8 cellular contexts compared by ENCODE assay signal in genomic region chr3:69199942-69200341, GRCh38.
DNase-seq lines count a peak whose midpoint lies in the region; ATAC-seq and TF ChIP-seq lines count a peak whose summit lies in the region.

No MANE protein-coding gene starts in this region.

- H3K27me3 ChIP-seq in right atrium auricular region (no peaks in the 10 kb centered on the region), vagina (no peaks in the 10 kb centered on the region), tibial nerve (no peaks in the 10 kb centered on the region)
- H3K27me3 ChIP-seq in naive thymus-derived CD4-positive, alpha-beta T cell (ENCODE audit: control insufficient read depth in 2 of 2, insufficient read depth in 2 of 2, low read length in 2 of 2) = no peaks in the 10 kb centered on the region

- no peaks in the 10 kb centered on the region for H3K27me3 Mint-ChIP-seq in naive thymus-derived CD4-positive, alpha-beta T cell

- H3K27ac Mint-ChIP-seq in naive thymus-derived CD4-positive, alpha-beta T cell = peak overlapping the region; percentile 78 to 93 (median 90)

- TF ChIP-seq CTCF in right atrium auricular region (IDR thresholded peaks at IDR 0.05) = no peak
- TF ChIP-seq CTCF in choroid plexus epithelial cell (conservative IDR thresholded peaks at IDR 0.05; ENCODE audit: low read depth, low read length) = no peak
- TF ChIP-seq CTCF in vagina (IDR thresholded peaks at IDR 0.05) = no peak
- no peak for TF ChIP-seq CTCF in tibial nerve (IDR thresholded peaks at IDR 0.05)

- H3K9me3 ChIP-seq in right atrium auricular region (no peaks in the 10 kb centered on the region), vagina (no peaks in the 10 kb centered on the region), tibial nerve (no peaks in the 10 kb centered on the region)
- H3K9me3 ChIP-seq in naive thymus-derived CD4-positive, alpha-beta T cell (ENCODE audit: control insufficient read depth in 2 of 3, low read length in 3 of 3) = no peaks in the 10 kb centered on the region

- TF ChIP-seq EP300 in tibial nerve (IDR thresholded peaks at IDR 0.05) = no peak

- H3K27ac ChIP-seq in right atrium auricular region (peak overlapping the region; percentile 68 to 80), vagina (peak overlapping the region; percentile 42), tibial nerve (peak overlapping the region in 2 of 4 donors; percentile 63 to 73)
- H3K27ac ChIP-seq in naive thymus-derived CD4-positive, alpha-beta T cell (ENCODE audit: low read depth, low read length) = peak overlapping the region; percentile 62

- H3K4me3 ChIP-seq in right atrium auricular region (peak overlapping the region; percentile 20 to 35), choroid plexus epithelial cell (ENCODE audit: low read depth, low read length) (peak overlapping the region; percentile 56), vagina (peak overlapping the region; percentile 33 to 41), tibial nerve (peak overlapping the region in 2 of 4 donors; percentile 34 to 39)
- peak overlapping the region; percentile 70 for H3K4me3 ChIP-seq in naive thymus-derived CD4-positive, alpha-beta T cell (ENCODE audit: low read length)

- H3K4me3 Mint-ChIP-seq in naive thymus-derived CD4-positive, alpha-beta T cell = peak overlapping the region; percentile 74 to 91 (median 88)

- DNase-seq in right atrium auricular region (ENCODE audit: low spot score) (no peak), left ventricle myocardium superior (no peak), choroid plexus epithelial cell (ENCODE audit: low read depth) (peak; percentile 10), vagina (ENCODE audit: extremely low spot score in 2 of 2) (no peak), GM19238 (ENCODE audit: insufficient read length, low spot score) (no peak), tibial nerve (ENCODE audit: low spot score in 2 of 2) (no peak)
- DNase-seq in naive thymus-derived CD4-positive, alpha-beta T cell = peak in 3 of 9 donors; percentile 3 to 13 (median 4)

- TF ChIP-seq POLR2A in vagina (IDR thresholded peaks at IDR 0.05) = no peak
- TF ChIP-seq POLR2A in tibial nerve (IDR thresholded peaks at IDR 0.05) = no peak

- WGBS in tibial nerve, 2 donors = 62 to 67% methylated on average over 6 of the region's 6 CpGs

- peaks cover 2% of the 10 kb centered on the region for H3K36me3 ChIP-seq in right atrium auricular region
- no peaks in the 10 kb centered on the region for H3K36me3 ChIP-seq in naive thymus-derived CD4-positive, alpha-beta T cell (ENCODE audit: control insufficient read depth in 2 of 3, insufficient read depth in 3 of 3, low read length in 3 of 3)
- H3K36me3 ChIP-seq in vagina = peaks cover 0 to 11% of the 10 kb centered on the region in 2 donors
- peaks cover 0 to 25% (median 0%) of the 10 kb centered on the region in 3 donors for H3K36me3 ChIP-seq in tibial nerve

- peaks cover 13 to 67% (median 43%) of the 10 kb centered on the region in 7 donors for H3K4me1 Mint-ChIP-seq in naive thymus-derived CD4-positive, alpha-beta T cell

- no peaks in the 10 kb centered on the region for H3K9me3 Mint-ChIP-seq in naive thymus-derived CD4-positive, alpha-beta T cell

- CTCF ChIA-PET in naive thymus-derived CD4-positive, alpha-beta T cell (lab: Charles Lee) = interaction anchor here (1.3 to 2.2 kb wide), 3 partner anchors 38 to 106 kb away, joined by 4 to 10 read pairs (median 5); partner anchors contain the start of gene LMOD3

- POLR2A ChIA-PET in naive thymus-derived CD4-positive, alpha-beta T cell (lab: Charles Lee) = interaction anchor here (0.6 to 1.3 kb wide), 3 partner anchors 17 to 119 kb away, joined by 3 read pairs; no protein-coding TSS in a partner anchor

- ATAC-seq in left ventricle myocardium superior (no peak), HG03095 (IDR thresholded peaks at IDR 0.05; ENCODE audit: unreplicated experiment) (no peak)
- no peak for ATAC-seq in naive thymus-derived CD4-positive, alpha-beta T cell

- H3K4me1 ChIP-seq in right atrium auricular region (peaks cover 0 to 21% of the 10 kb centered on the region in 2 donors), vagina (peaks cover 5% of the 10 kb centered on the region), tibial nerve (peaks cover 0 to 19% (median 0%) of the 10 kb centered on the region in 4 donors)
- H3K4me1 ChIP-seq in naive thymus-derived CD4-positive, alpha-beta T cell (ENCODE audit: control insufficient read depth in 2 of 2, insufficient read depth in 2 of 2, low read length in 2 of 2) = peaks cover 14 to 22% of the 10 kb centered on the region in 2 donors

- peaks cover 0 to 31% (median 4%) of the 10 kb centered on the region in 5 donors for H3K36me3 Mint-ChIP-seq in naive thymus-derived CD4-positive, alpha-beta T cell

- intact Hi-C loops in left ventricle myocardium superior (cut with micrococcal nuclease) = no loop called here
- intact Hi-C loops in naive thymus-derived CD4-positive, alpha-beta T cell (cut with micrococcal nuclease) = loop anchor here (1.0 to 5.0 kb wide), 10 partner anchors 12 to 147 kb away; partner anchors contain the start of gene TMF1 (in 1 of the 2)
- intact Hi-C loops in vagina (cut with DNase I) = no loop called here

Comparison
In these comparisons a context has a peak if more than half of its experiments do, and no peak if none do; other contexts are left out.
1. intact Hi-C loops: an anchor here in naive thymus-derived CD4-positive, alpha-beta T cell (1.0 to 5.0 kb wide); none called in left ventricle myocardium superior and vagina.